8 cellular contexts compared by ENCODE assay signal in the genomic region with DNA sequence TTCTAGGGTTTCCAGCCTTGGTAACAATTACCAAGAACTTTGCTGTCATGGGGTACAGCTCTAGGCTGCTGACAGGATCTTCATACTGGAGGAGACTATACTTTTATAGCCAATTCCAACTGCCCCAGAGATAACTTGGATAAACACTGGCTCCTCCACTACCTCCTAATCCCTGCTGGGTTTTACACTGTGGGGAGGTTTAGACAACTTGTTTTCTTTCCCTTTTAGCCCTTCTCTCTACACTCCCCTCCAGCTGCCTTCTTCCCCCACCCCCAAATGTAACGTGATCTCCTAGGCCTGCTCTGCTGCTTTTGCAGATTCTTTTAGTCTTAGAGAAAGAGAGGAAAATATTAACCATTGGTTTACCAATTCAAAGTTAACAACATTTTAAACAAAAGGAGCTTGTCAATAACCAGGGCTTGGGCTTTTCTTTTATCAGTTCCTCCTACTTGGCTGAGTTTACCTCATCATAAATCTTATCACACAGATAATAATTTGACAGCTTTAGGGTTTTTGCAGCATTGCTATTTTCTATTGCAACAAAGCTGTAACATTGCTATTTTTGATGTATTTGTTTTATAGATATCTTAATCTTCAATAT. TPM values are rescaled to one million over a fixed set of nuclear protein-coding genes. Genes with fewer than 3 reads are reported as not detected.
DNase-seq lines count a peak whose midpoint lies in the region; ATAC-seq and FAIRE-seq lines count a peak whose summit lies in the region.

No MANE protein-coding gene starts in this region.

- FAIRE-seq in urothelium cell line (lab: Jason Lieb, UNC) = no peak

- DNase-seq in NCI-H510A treated with DMSO at 0.1 percent for 48 hours (lab: John Stamatoyannopoulos, UW) (peak; percentile 52), NCI-H510A (lab: John Stamatoyannopoulos, UW) (no peak), brain pericyte (ENCODE audit: low read depth, low spot score) (peak; percentile 90), left lobe of liver (ENCODE audit: low spot score) (no peak), urothelium cell line (ENCODE audit: low spot score) (peak; percentile 44), SKM-1 treated with dmso at 0.1 percent for 144 hours (lab: John Stamatoyannopoulos, UW; ENCODE audit: unreplicated experiment) (no peak)
- no peak for DNase-seq in effector CD4-positive, alpha-beta T cell

- ATAC-seq in left lobe of liver (peak; percentile 59), HG03469 (IDR thresholded peaks at IDR 0.05; ENCODE audit: unreplicated experiment) (no peak)

RNA-seq across cellular contexts. Expression of gene ABL1, which starts 9.9 kb away (rescaled TPM):
- total RNA-seq in left lobe of liver = 27.1 TPM

Comparison
In these comparisons a context has a peak if more than half of its experiments do, and no peak if none do; other contexts are left out.
1. DNase-seq: peak in NCI-H510A treated with DMSO at 0.1 percent for 48 hours (single experiment), brain pericyte (single experiment) and urothelium cell line (single experiment); none in NCI-H510A (single experiment), left lobe of liver (single experiment), SKM-1 treated with dmso at 0.1 percent for 144 hours (single experiment) and effector CD4-positive, alpha-beta T cell (single experiment).